Comparison of ENCODE assay signal across 19 cellular contexts in the genomic region with DNA sequence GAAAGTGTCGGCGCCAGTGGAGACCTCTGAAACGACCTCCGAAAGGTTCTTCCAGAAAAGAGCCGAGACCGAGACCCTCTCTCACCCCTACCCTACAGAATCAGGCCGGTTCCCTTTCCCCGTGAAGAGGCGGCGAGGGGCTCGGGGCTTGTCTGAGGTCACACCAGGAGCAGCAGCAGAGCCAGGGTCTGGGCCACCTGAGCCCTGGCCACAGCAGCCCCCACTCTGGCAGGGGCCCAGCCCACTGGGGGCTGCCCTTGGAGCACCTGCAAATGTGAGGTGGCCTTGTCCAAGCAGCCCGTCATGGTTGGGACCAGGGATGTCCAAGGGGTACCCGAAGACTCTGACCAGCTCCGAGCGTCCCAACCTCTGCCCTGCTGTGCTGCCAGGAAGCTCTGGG.
"Had no signal": no experiment of that assay in that cellular context is flagged by ENCODE, and none has a peak within 500 bp of the region (broad histone marks: within the 10 kb centered on the region; RNA-seq: fewer than 3 reads in every experiment).

No MANE protein-coding gene starts in this region.

- H3K4me3 ChIP-seq: colonic mucosa, hepatocyte, left ventricle myocardium inferior, lung, smooth muscle cell, suprapubic skin, thyroid gland, vagina had no signal

- H3K27me3 ChIP-seq: colonic mucosa, foreskin keratinocyte, hepatocyte, suprapubic skin, thyroid gland, vagina had no signal

- H3K27ac ChIP-seq: colonic mucosa, foreskin keratinocyte, hepatocyte, left ventricle myocardium inferior, suprapubic skin, thyroid gland, vagina had no signal

- ATAC-seq: foreskin keratinocyte, left cardiac atrium, right cardiac atrium had no signal

- H3K4me1 ChIP-seq: colonic mucosa, foreskin keratinocyte had no signal

- H3K36me3 ChIP-seq: colonic mucosa had no signal

- H3K9me3 ChIP-seq: colonic mucosa, left ventricle myocardium inferior, suprapubic skin, thyroid gland, vagina had no signal

- DNase-seq: colonic mucosa; dermis blood vessel endothelial cell; erythroblast; foreskin keratinocyte; kidney; left cardiac atrium; left ventricle myocardium inferior; mesenchymal stem cell; naive B cell; posterior cingulate gyrus; right cardiac atrium; stimulated activated CD4-positive, alpha-beta T cell treated with anti-CD3 and anti-CD28 coated beads, Interleukin-2, amount 100 ng/mL, for 48 hours; stimulated activated naive CD4-positive, alpha-beta T cell treated with Interleukin-2 at 50 U/mL for 16 hours; thyroid gland had no signal
